In the genomic region with DNA sequence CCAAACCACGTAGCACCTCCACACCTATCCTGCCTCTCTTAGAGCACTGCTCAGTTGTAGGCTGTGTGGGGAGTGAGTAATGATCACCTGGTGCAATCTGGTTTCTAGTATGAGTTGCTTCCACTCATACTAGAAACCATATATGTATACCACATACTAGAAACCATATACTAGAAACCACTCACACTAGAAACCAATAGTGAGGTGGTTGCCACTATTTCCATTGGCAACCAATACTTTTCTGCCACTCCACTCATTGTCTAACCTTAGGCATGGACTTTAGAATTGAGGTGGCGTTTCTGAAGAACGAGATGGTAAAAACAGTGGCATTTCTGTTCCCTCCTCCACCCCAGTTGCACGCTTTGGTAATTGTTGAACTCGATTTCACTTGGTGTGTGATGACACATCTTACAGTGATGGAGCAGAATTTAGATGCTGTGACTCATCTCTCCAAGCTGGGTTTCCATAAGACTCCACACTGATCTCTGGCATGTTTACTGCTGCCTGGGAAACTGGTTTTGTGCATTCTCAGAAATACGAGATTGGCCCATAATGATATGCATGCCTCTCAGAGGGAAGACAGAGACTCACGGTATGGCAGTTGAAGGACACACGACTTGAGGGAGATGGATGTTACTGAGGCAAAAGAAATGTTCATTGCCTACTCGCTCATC, we compare ENCODE assay signal across 8 cellular contexts.
DNase-seq lines count a peak whose midpoint lies in the region; ATAC-seq, FAIRE-seq and TF ChIP-seq lines count a peak whose summit lies in the region.

No MANE protein-coding gene starts in this region.

- ATAC-seq in GM18508 (IDR thresholded peaks at IDR 0.05; ENCODE audit: insufficient read depth, unreplicated experiment) (peak; percentile 94), GM21737 (IDR thresholded peaks at IDR 0.05; ENCODE audit: unreplicated experiment) (peak; percentile 86)

- H2AFZ ChIP-seq in fibroblast of lung (ENCODE audit: low read length): no peak overlapping the region

- no peak overlapping the region for H3K4me3 ChIP-seq in fibroblast of lung (replicated peaks in 1 of 4; ENCODE audit: control extremely low read depth in 1 of 4, insufficient read depth in 1 of 4, low read depth in 3 of 4, low read length in 4 of 4)

- no peak overlapping the region for H3K9ac ChIP-seq in fibroblast of lung (ENCODE audit: insufficient read depth, low read length)

- peak; percentile 67 for DNase-seq in HTR-8/SVneo (ENCODE audit: insufficient read length, low spot score)
- DNase-seq in fibroblast of lung (ENCODE audit: low read depth in 2 of 2): peak; percentile 81 to 99
- no peak for DNase-seq in DMS 273 treated with DMSO at 0.1 percent for 48 hours (lab: John Stamatoyannopoulos, UW)
- DNase-seq in ureter (ENCODE audit: low spot score): no peak
- DNase-seq in activated CD8-positive, alpha-beta memory T cell treated with anti-CD3 and anti-CD28 coated beads for 24 hours: no peak
- no peak for DNase-seq in UCSD-AML1 (lab: John Stamatoyannopoulos, UW; ENCODE audit: unreplicated experiment)

- H4K20me1 ChIP-seq in fibroblast of lung (ENCODE audit: control insufficient read depth, extremely low read depth, insufficient read depth, low read length): no peaks in the 10 kb centered on the region

- H3K4me2 ChIP-seq in fibroblast of lung (ENCODE audit: extremely low read depth, insufficient read depth, low read length): peak overlapping the region; percentile 48

- H3K4me1 ChIP-seq in fibroblast of lung (ENCODE audit: control insufficient read depth, extremely low read depth, insufficient read depth, low read length): peaks cover 18% of the 10 kb centered on the region

- H3K36me3 ChIP-seq in fibroblast of lung (ENCODE audit: control insufficient read depth, insufficient read depth, low read length): no peaks in the 10 kb centered on the region

- peak; percentile 72 for FAIRE-seq in HTR-8/SVneo (lab: Jason Lieb, UNC)

- peak overlapping the region; percentile 87 for H3K27ac ChIP-seq in fibroblast of lung (ENCODE audit: insufficient read depth, low read length)

- no peaks in the 10 kb centered on the region for H3K79me2 ChIP-seq in fibroblast of lung (ENCODE audit: control insufficient read depth, insufficient read depth, low read length)

- no peak for TF ChIP-seq CTCF in fibroblast of lung (conservative IDR thresholded peaks at IDR 0.05 in 1 of 2, IDR thresholded peaks at IDR 0.05 in 1 of 2; ENCODE audit: low read depth in 1 of 2, low read length in 2 of 2)

- H3K27me3 ChIP-seq in fibroblast of lung (ENCODE audit: control insufficient read depth, insufficient read depth, low read length): no peaks in the 10 kb centered on the region

- no peaks in the 10 kb centered on the region for H3K9me3 ChIP-seq in fibroblast of lung (ENCODE audit: control insufficient read depth, insufficient read depth, low read depth, low read length)

Comparison
In these comparisons a context has a peak if more than half of its experiments do, and no peak if none do; other contexts are left out.
1. DNase-seq: peak in HTR-8/SVneo (single experiment) and fibroblast of lung (2 of 2); none in DMS 273 treated with DMSO at 0.1 percent for 48 hours (single experiment), ureter (single experiment), activated CD8-positive, alpha-beta memory T cell treated with anti-CD3 and anti-CD28 coated beads for 24 hours (single experiment) and UCSD-AML1 (single experiment).